1 cellular context compared by ENCODE assay signal in genomic region chr22:21657361-21658118, GRCh38.
A peak's percentile ranks its signal among the peaks of the same experiment; 100 is the strongest.
TF ChIP-seq lines count a peak whose summit lies in the region.

No MANE protein-coding gene starts in this region.

TF ChIP-seq in HEK293, 187 proteins besides CTCF, POLR2A, EP300 and RAD21 (continued from another document and continues in another):
- peak; percentile 88; the same call in 1 of the 2 replicates for TF ChIP-seq HIC1 (tag by site-specific recombination; IDR thresholded peaks at IDR 0.05)
- TF ChIP-seq ZNF239 (tag by site-specific recombination; IDR thresholded peaks at IDR 0.05) = no peak
- peak; percentile 85; the same call in 1 of the 2 replicates for TF ChIP-seq ZNF561 (tag by site-specific recombination; IDR thresholded peaks at IDR 0.05; ENCODE audit: borderline replicate concordance)
- peak; percentile 93 for TF ChIP-seq ZNF341 (tag by site-specific recombination; IDR thresholded peaks at IDR 0.05; ENCODE audit: low read depth)
- TF ChIP-seq ZNF518A (tag by site-specific recombination; conservative IDR thresholded peaks at IDR 0.05; ENCODE audit: low read depth) = no peak
- TF ChIP-seq ZNF76 (tag by site-specific recombination; IDR thresholded peaks at IDR 0.05; ENCODE audit: borderline replicate concordance, low read depth) = peak; percentile 37; the same call in 1 of the 2 replicates
- TF ChIP-seq ZNF398 (tag by site-specific recombination; IDR thresholded peaks at IDR 0.05) = 0 out of 2 replicates have a peak, but pooled peaks have one; percentile 39
- peak; percentile 74; the same call in 1 of the 2 replicates for TF ChIP-seq KLF10 (tag by site-specific recombination; IDR thresholded peaks at IDR 0.05)
- TF ChIP-seq GLIS1 (tag by site-specific recombination; IDR thresholded peaks at IDR 0.05) = peak; percentile 47; the same call in 1 of the 2 replicates
- 0 out of 2 replicates have a peak, but pooled peaks have one; percentile 57 for TF ChIP-seq ZNF660 (tag by site-specific recombination; IDR thresholded peaks at IDR 0.05)
- peak; percentile 68 for TF ChIP-seq ZNF692 (tag by site-specific recombination; IDR thresholded peaks at IDR 0.05)
- 0 out of 2 replicates have a peak, but pooled peaks have one; percentile 41 for TF ChIP-seq ZNF596 (tag by site-specific recombination; IDR thresholded peaks at IDR 0.05)
- TF ChIP-seq, protein P1, sequence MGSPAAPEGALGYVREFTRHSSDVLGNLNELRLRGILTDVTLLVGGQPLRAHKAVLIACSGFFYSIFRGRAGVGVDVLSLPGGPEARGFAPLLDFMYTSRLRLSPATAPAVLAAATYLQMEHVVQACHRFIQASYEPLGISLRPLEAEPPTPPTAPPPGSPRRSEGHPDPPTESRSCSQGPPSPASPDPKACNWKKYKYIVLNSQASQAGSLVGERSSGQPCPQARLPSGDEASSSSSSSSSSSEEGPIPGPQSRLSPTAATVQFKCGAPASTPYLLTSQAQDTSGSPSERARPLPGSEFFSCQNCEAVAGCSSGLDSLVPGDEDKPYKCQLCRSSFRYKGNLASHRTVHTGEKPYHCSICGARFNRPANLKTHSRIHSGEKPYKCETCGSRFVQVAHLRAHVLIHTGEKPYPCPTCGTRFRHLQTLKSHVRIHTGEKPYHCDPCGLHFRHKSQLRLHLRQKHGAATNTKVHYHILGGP (tag by site-specific recombination; IDR thresholded peaks at IDR 0.05) = no peak
- TF ChIP-seq, protein P2, sequence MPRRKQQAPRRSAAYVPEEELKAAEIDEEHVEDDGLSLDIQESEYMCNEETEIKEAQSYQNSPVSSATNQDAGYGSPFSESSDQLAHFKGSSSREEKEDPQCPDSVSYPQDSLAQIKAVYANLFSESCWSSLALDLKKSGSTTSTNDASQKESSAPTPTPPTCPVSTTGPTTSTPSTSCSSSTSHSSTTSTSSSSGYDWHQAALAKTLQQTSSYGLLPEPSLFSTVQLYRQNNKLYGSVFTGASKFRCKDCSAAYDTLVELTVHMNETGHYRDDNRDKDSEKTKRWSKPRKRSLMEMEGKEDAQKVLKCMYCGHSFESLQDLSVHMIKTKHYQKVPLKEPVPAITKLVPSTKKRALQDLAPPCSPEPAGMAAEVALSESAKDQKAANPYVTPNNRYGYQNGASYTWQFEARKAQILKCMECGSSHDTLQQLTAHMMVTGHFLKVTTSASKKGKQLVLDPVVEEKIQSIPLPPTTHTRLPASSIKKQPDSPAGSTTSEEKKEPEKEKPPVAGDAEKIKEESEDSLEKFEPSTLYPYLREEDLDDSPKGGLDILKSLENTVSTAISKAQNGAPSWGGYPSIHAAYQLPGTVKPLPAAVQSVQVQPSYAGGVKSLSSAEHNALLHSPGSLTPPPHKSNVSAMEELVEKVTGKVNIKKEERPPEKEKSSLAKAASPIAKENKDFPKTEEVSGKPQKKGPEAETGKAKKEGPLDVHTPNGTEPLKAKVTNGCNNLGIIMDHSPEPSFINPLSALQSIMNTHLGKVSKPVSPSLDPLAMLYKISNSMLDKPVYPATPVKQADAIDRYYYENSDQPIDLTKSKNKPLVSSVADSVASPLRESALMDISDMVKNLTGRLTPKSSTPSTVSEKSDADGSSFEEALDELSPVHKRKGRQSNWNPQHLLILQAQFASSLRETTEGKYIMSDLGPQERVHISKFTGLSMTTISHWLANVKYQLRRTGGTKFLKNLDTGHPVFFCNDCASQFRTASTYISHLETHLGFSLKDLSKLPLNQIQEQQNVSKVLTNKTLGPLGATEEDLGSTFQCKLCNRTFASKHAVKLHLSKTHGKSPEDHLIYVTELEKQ (tag by site-specific recombination; IDR thresholded peaks at IDR 0.05; ENCODE audit: borderline replicate concordance) = 0 out of 2 replicates have a peak, but pooled peaks have one; percentile 17
- no peak for TF ChIP-seq ZSCAN23 (tag by site-specific recombination; IDR thresholded peaks at IDR 0.05)
- TF ChIP-seq ZNF121 (tag by site-specific recombination; IDR thresholded peaks at IDR 0.05) = no peak
- TF ChIP-seq, protein P3, sequence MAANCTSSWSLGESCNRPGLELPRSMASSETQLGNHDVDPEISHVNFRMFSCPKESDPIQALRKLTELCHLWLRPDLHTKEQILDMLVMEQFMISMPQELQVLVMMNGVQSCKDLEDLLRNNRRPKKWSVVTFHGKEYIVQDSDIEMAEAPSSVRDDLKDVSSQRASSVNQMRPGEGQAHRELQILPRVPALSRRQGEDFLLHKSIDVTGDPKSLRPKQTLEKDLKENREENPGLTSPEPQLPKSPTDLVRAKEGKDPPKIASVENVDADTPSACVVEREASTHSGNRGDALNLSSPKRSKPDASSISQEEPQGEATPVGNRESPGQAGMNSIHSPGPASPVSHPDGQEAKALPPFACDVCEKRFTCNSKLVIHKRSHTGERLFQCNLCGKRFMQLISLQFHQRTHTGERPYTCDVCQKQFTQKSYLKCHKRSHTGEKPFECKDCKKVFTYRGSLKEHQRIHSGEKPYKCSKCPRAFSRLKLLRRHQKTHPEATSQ (tag by site-specific recombination; IDR thresholded peaks at IDR 0.05) = 0 out of 2 replicates have a peak, but pooled peaks have one; percentile 48
- peak; percentile 44; the same call in 1 of the 2 replicates for TF ChIP-seq ZIC2 (tag by site-specific recombination; IDR thresholded peaks at IDR 0.05)
- no peak for TF ChIP-seq ZNF610 (tag by site-specific recombination; IDR thresholded peaks at IDR 0.05; ENCODE audit: borderline replicate concordance)
- TF ChIP-seq BCL11A (tag by site-specific recombination; IDR thresholded peaks at IDR 0.05; ENCODE audit: low read depth) = peak; percentile 1; the same call in 1 of the 2 replicates
- peak; percentile 65 for TF ChIP-seq ZBTB11 (tag by site-specific recombination; conservative IDR thresholded peaks at IDR 0.05; ENCODE audit: low read depth)
- TF ChIP-seq SCRT2 (tag by site-specific recombination; IDR thresholded peaks at IDR 0.05) = 0 out of 2 replicates have a peak, but pooled peaks have one; percentile 23
- TF ChIP-seq ZEB2 (tag by site-specific recombination; IDR thresholded peaks at IDR 0.05) = peak; percentile 63; the same call in 1 of the 2 replicates
- peak; percentile 94 for TF ChIP-seq ZBTB17 (tag by site-specific recombination; IDR thresholded peaks at IDR 0.05)
- TF ChIP-seq ZNF785 (tag by site-specific recombination; IDR thresholded peaks at IDR 0.05) = 0 out of 2 replicates have a peak, but pooled peaks have one; percentile 20
- peak; percentile 27; the same call in 1 of the 2 replicates for TF ChIP-seq KLF1 (tag by site-specific recombination; IDR thresholded peaks at IDR 0.05)
- TF ChIP-seq ZNF19 (tag by site-specific recombination; IDR thresholded peaks at IDR 0.05; ENCODE audit: low read depth) = no peak
- no peak for TF ChIP-seq ZNF791 (tag by site-specific recombination; IDR thresholded peaks at IDR 0.05)
- no peak for TF ChIP-seq ZNF404 (tag by site-specific recombination; IDR thresholded peaks at IDR 0.05)
- peak; percentile 26; the same call in 1 of the 2 replicates for TF ChIP-seq ZNF335 (tag by site-specific recombination; conservative IDR thresholded peaks at IDR 0.05)
- peak; percentile 31 for TF ChIP-seq ZBTB8A (tag by site-specific recombination; IDR thresholded peaks at IDR 0.05)
- TF ChIP-seq ZFP69B (tag by site-specific recombination; IDR thresholded peaks at IDR 0.05) = 0 out of 2 replicates have a peak, but pooled peaks have one; percentile 43
- TF ChIP-seq SCRT1 (tag by site-specific recombination; IDR thresholded peaks at IDR 0.05; ENCODE audit: borderline replicate concordance) = no peak
- TF ChIP-seq ZBTB21 (tag by site-specific recombination; IDR thresholded peaks at IDR 0.05) = no peak
- TF ChIP-seq ZSCAN30 (tag by site-specific recombination; IDR thresholded peaks at IDR 0.05) = peak; percentile 13; the same call in 1 of the 2 replicates
- TF ChIP-seq ZNF629 (tag by site-specific recombination; IDR thresholded peaks at IDR 0.05) = 0 out of 2 replicates have a peak, but pooled peaks have one; percentile 9
- 0 out of 2 replicates have a peak, but pooled peaks have one; percentile 9 for TF ChIP-seq EGR2 (tag by site-specific recombination; IDR thresholded peaks at IDR 0.05; ENCODE audit: low read depth)
